ENCODE assay signal across 14 cellular contexts in genomic region chr11:57815476-57815875, GRCh38. TPM values are rescaled to one million over a fixed set of nuclear protein-coding genes. Genes with fewer than 3 reads are reported as not detected.
A peak's percentile ranks its signal among the peaks of the same experiment; 100 is the strongest.
DNase-seq lines count a peak whose midpoint lies in the region; ATAC-seq and TF ChIP-seq lines count a peak whose summit lies in the region.
"Had no signal": no experiment of that assay in that cellular context is flagged by ENCODE, and none has a peak within 500 bp of the region (broad histone marks: within the 10 kb centered on the region; RNA-seq: fewer than 3 reads in every experiment).

No MANE protein-coding gene starts in this region.

- no peak overlapping the region for H3K4me2 ChIP-seq in SK-N-SH

- H3K9ac ChIP-seq in SK-N-SH: no peak overlapping the region

- DNase-seq in stimulated activated naive CD8-positive, alpha-beta T cell treated with anti-CD3 and anti-CD28 coated beads, Interleukin-15, amount 100 ng/mL, for 72 hours: no peak
- no peak for DNase-seq in stimulated activated naive CD8-positive, alpha-beta T cell treated with anti-CD3 and anti-CD28 coated beads, Interleukin-15, Interleukin-2, amounts not matched to agents 100 U/mL and 50 U/mL, for 24 hours
- DNase-seq in mesothelial cell of epicardium (ENCODE audit: low spot score in 2 of 2, unreplicated experiment in 2 of 2) (no peak), adrenal gland (no peak), SK-N-SH (no peak), heart right ventricle (no peak)
- DNase-seq: effector CD4-positive, alpha-beta T cell; foreskin melanocyte; kidney glomerular epithelial cell; naive B cell; NCI-H446; trophoblast cell had no signal

- H3K9me3 ChIP-seq in adrenal gland (replicated peaks in 1 of 3): no peaks in the 10 kb centered on the region
- no peaks in the 10 kb centered on the region for H3K9me3 ChIP-seq in SK-N-SH
- H3K9me3 ChIP-seq in heart right ventricle: no peaks in the 10 kb centered on the region

- TF ChIP-seq POLR2A in adrenal gland (IDR thresholded peaks at IDR 0.05): no peak

- H4K20me1 ChIP-seq in SK-N-SH (ENCODE audit: insufficient read depth): no peaks in the 10 kb centered on the region

- intact Hi-C loops in adrenal gland (cut with DNase I) (no loop called here), heart right ventricle (cut with DNase I) (loop anchor here in 1 of 10 donors (10.0 kb wide), 1 partner anchor 699 kb away; no protein-coding TSS in a partner anchor)

- peaks cover 11% of the 10 kb centered on the region for H3K4me1 Mint-ChIP-seq in stimulated activated naive CD8-positive, alpha-beta T cell treated with anti-CD3 and anti-CD28 coated beads, Interleukin-15, amount 100 ng/mL, for 72 hours
- H3K4me1 Mint-ChIP-seq in mesothelial cell of epicardium: no peaks in the 10 kb centered on the region

- no peak for TF ChIP-seq RAD21 in SK-N-SH (IDR thresholded peaks at IDR 0.05; ENCODE audit: low read length)

- peak overlapping the region in 1 of 2 donors; percentile 1 for H3K4me3 Mint-ChIP-seq in stimulated activated naive CD8-positive, alpha-beta T cell treated with anti-CD3 and anti-CD28 coated beads, Interleukin-15, amount 100 ng/mL, for 72 hours
- H3K4me3 Mint-ChIP-seq in mesothelial cell of epicardium: no peak overlapping the region
- H3K4me3 Mint-ChIP-seq: naive B cell had no signal

- H3F3A ChIP-seq in SK-N-SH (replicated peaks; ENCODE audit: insufficient read depth): no peaks in the 10 kb centered on the region

- no peak for TF ChIP-seq EP300 in SK-N-SH (IDR thresholded peaks at IDR 0.05; ENCODE audit: borderline replicate concordance in 1 of 2, low read depth in 1 of 2, low read length in 1 of 2)

- H3K4me1 ChIP-seq in adrenal gland (replicated peaks in 1 of 2) (no peaks in the 10 kb centered on the region), SK-N-SH (ENCODE audit: control insufficient read depth in 1 of 2, insufficient read depth in 2 of 2, low read depth in 1 of 2, low read length in 1 of 2) (no peaks in the 10 kb centered on the region), heart right ventricle (no peaks in the 10 kb centered on the region)

- POLR2A ChIA-PET in SK-N-SH (lab: Yijun Ruan, JAX): no interaction called here

- WGBS in adrenal gland, 4 donors: 71 to 87% (median 77%) methylated on average over 2 of the region's 2 CpGs
- 80% methylated on average over 2 of the region's 2 CpGs for WGBS in SK-N-SH (ENCODE audit: low lambda C conversion rate)
- 84% methylated on average over 2 of the region's 2 CpGs for WGBS in heart right ventricle, 2 donors

- TF ChIP-seq CTCF in mesothelial cell of epicardium (IDR thresholded peaks at IDR 0.05; ENCODE audit: unreplicated experiment): no peak
- TF ChIP-seq CTCF in adrenal gland (IDR thresholded peaks at IDR 0.05): no peak
- no peak for TF ChIP-seq CTCF in SK-N-SH (IDR thresholded peaks at IDR 0.05)
- TF ChIP-seq CTCF in heart right ventricle (IDR thresholded peaks at IDR 0.05): no peak

- CTCF ChIA-PET in SK-N-SH (lab: Yijun Ruan, JAX): interaction anchor here (0.8 to 2.2 kb wide), 3 partner anchors 15 to 63 kb away, joined by 3 to 12 read pairs (median 4); partner anchors contain the start of gene BTBD18

- H3K4me3 ChIP-seq in adrenal gland (no peak overlapping the region), SK-N-SH (ENCODE audit: low read depth in 2 of 2, low read length in 1 of 2) (no peak overlapping the region), heart right ventricle (no peak overlapping the region)

- H3K27ac Mint-ChIP-seq in stimulated activated naive CD8-positive, alpha-beta T cell treated with anti-CD3 and anti-CD28 coated beads, Interleukin-15, amount 100 ng/mL, for 72 hours: peak overlapping the region; percentile 1 to 86
- H3K27ac Mint-ChIP-seq in mesothelial cell of epicardium: no peak overlapping the region
- H3K27ac Mint-ChIP-seq: naive B cell had no signal

- H3K36me3 ChIP-seq in adrenal gland (replicated peaks in 1 of 2): peaks cover 0 to 86% of the 10 kb centered on the region in 2 donors
- H3K36me3 ChIP-seq in SK-N-SH (replicated peaks in 1 of 2; ENCODE audit: control insufficient read depth in 1 of 2, insufficient read depth in 2 of 2, low read length in 1 of 2): peaks cover 68 to 75% of the 10 kb centered on the region in 2 experiments
- H3K36me3 ChIP-seq in heart right ventricle: peaks cover 0 to 94% (median 78%) of the 10 kb centered on the region in 9 donors

- no peaks in the 10 kb centered on the region for H3K9me3 Mint-ChIP-seq in stimulated activated naive CD8-positive, alpha-beta T cell treated with anti-CD3 and anti-CD28 coated beads, Interleukin-15, amount 100 ng/mL, for 72 hours
- H3K9me3 Mint-ChIP-seq in mesothelial cell of epicardium: no peaks in the 10 kb centered on the region
- H3K9me3 Mint-ChIP-seq: naive B cell had no signal

- no peaks in the 10 kb centered on the region for H3K27me3 ChIP-seq in adrenal gland
- no peaks in the 10 kb centered on the region for H3K27me3 ChIP-seq in SK-N-SH (ENCODE audit: insufficient read depth)
- no peaks in the 10 kb centered on the region for H3K27me3 ChIP-seq in heart right ventricle

- ATAC-seq in stimulated activated naive CD8-positive, alpha-beta T cell treated with anti-CD3 and anti-CD28 coated beads, Interleukin-15, amount 100 ng/mL, for 72 hours: peak; percentile 85
- no peak for ATAC-seq in stimulated activated naive CD8-positive, alpha-beta T cell treated with anti-CD3 and anti-CD28 coated beads, Interleukin-15, Interleukin-2, amounts not matched to agents 100 U/mL and 50 U/mL, for 24 hours
- ATAC-seq in HG02588 (IDR thresholded peaks at IDR 0.05; ENCODE audit: unreplicated experiment) (peak; percentile 91), HG03354 (IDR thresholded peaks at IDR 0.05; ENCODE audit: poor library complexity, severe bottlenecking, unreplicated experiment) (peak; percentile 72), heart right ventricle (no peak)

- peaks cover 45% of the 10 kb centered on the region for H3K36me3 Mint-ChIP-seq in mesothelial cell of epicardium

- H2AFZ ChIP-seq in SK-N-SH (ENCODE audit: low read depth): no peak overlapping the region

- H3K9me2 ChIP-seq in SK-N-SH: no peaks in the 10 kb centered on the region

- H3K27ac ChIP-seq in adrenal gland (no peak overlapping the region), SK-N-SH (ENCODE audit: low read depth in 2 of 2, low read length in 1 of 2) (no peak overlapping the region), heart right ventricle (peak overlapping the region in 1 of 10 donors; percentile 15)

- no peaks in the 10 kb centered on the region for H3K27me3 Mint-ChIP-seq in stimulated activated naive CD8-positive, alpha-beta T cell treated with anti-CD3 and anti-CD28 coated beads, Interleukin-15, amount 100 ng/mL, for 72 hours
- no peaks in the 10 kb centered on the region for H3K27me3 Mint-ChIP-seq in mesothelial cell of epicardium (ENCODE audit: low read depth)
- H3K27me3 Mint-ChIP-seq: naive B cell had no signal

- H3K79me2 ChIP-seq in SK-N-SH (ENCODE audit: insufficient read depth): no peaks in the 10 kb centered on the region

TF ChIP-seq in SK-N-SH, 30 proteins besides CTCF, POLR2A, EP300 and RAD21:
- no peak for TF ChIP-seq TCF12 (IDR thresholded peaks at IDR 0.05)

RNA-seq across cellular contexts. Expression of gene CTNND1, which starts 53.9 kb away (rescaled TPM):
- total RNA-seq in mesothelial cell of epicardium (234 to 250 TPM (median 238 TPM) in 3 replicates), adrenal gland (100 to 1,000 TPM in 7 of 8 donors, 10 to 100 TPM in 1; 90.8 to 152 (median 118) TPM), heart right ventricle (10 to 100 TPM; 56.7 to 85.6 (median 65.2) TPM)
- polyA plus RNA-seq in adrenal gland (10 to 100 TPM; 26.3 to 80.2 (median 31.2) TPM), SK-N-SH (2012; rRNA removed) (39.4 and 49.4 TPM in 2 replicates), heart right ventricle (10 to 100 TPM; 28.9 to 30.7 TPM)
- polyA plus RNA-seq in SK-N-SH (2012; cell fraction: cytosol; rRNA removed): 38.3 and 40.5 TPM in 2 replicates
- polyA plus RNA-seq in SK-N-SH (2012; cell fraction: nucleus; rRNA removed): 59.2 and 69.5 TPM in 2 replicates

Comparison
In these comparisons a context has a peak if more than half of its experiments do, and no peak if none do; other contexts are left out.
1. ATAC-seq: peak in stimulated activated naive CD8-positive, alpha-beta T cell treated with anti-CD3 and anti-CD28 coated beads, Interleukin-15, amount 100 ng/mL, for 72 hours (single experiment), HG02588 (single experiment) and HG03354 (single experiment); none in stimulated activated naive CD8-positive, alpha-beta T cell treated with anti-CD3 and anti-CD28 coated beads, Interleukin-15, Interleukin-2, amounts not matched to agents 100 U/mL and 50 U/mL, for 24 hours (single experiment) and heart right ventricle (0 of 8).